Comparison of ENCODE assay signal across 12 cellular contexts in the genomic region with DNA sequence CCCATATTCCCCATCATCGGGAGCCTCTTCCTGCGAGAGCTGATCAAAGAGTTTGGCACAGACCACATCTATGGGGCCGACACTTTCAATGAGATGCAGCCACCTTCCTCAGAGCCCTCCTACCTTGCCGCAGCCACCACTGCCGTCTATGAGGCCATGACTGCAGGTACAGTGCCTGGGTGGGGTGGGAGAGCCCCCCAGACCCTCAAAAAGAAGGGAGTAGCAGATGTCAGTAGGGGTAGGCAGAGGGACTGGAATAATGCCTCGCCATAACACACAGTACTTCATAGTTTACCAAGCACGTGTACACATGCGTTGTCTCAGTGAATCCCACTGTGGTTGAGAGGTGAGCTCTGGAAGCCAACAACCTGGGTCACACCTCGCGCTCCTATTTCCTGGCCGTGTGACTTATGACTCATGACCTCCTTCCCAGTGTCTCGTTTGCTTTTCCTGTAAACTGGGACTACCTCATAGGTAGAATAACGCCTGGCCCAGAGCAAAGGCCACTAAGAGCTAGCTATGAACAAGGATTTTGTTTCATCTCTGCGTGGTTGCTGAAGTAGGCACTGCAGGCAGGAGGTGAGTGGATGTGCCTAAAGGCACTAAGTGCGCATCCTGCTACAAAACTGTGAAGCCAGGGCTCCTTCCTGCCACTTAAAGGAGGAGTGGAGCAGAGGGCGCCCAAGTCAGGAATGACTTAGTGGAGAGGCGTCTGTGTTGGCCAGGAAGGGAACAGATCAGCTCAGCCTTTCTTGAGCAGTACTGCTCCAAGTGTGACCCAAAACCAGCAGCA. TPM values are rescaled to one million over a fixed set of nuclear protein-coding genes. Genes with fewer than 3 reads are reported as not detected.
DNase-seq lines count a peak whose midpoint lies in the region; ATAC-seq and TF ChIP-seq lines count a peak whose summit lies in the region.
"Had no signal": no experiment of that assay in that cellular context is flagged by ENCODE, and none has a peak within 500 bp of the region (broad histone marks: within the 10 kb centered on the region; RNA-seq: fewer than 3 reads in every experiment).

No MANE protein-coding gene starts in this region.

- H3K36me3 Mint-ChIP-seq in activated T-cell treated with anti-CD3 and anti-CD28 coated beads, Interleukin-2, amount 50 U/mL, for 4 hours (ENCODE audit: insufficient read depth) = peaks cover 5% of the 10 kb centered on the region

- H3K27me3 Mint-ChIP-seq in activated T-cell treated with anti-CD3 and anti-CD28 coated beads, Interleukin-2, amount 50 U/mL, for 4 hours (ENCODE audit: low read depth) = no peaks in the 10 kb centered on the region
- H3K27me3 Mint-ChIP-seq: type B pancreatic cell had no signal

- peaks cover 24% of the 10 kb centered on the region for H3K4me1 Mint-ChIP-seq in activated T-cell treated with anti-CD3 and anti-CD28 coated beads, Interleukin-2, amount 50 U/mL, for 4 hours (ENCODE audit: low read depth)

- peak overlapping the region; percentile 78 for H3K27ac ChIP-seq in C4-2B
- H3K27ac ChIP-seq: adrenal gland, esophagus muscularis mucosa, parathyroid adenoma had no signal

- DNase-seq in HT1080 (ENCODE audit: low read depth) (peak; percentile 70), islet precursor cell (peak; percentile 91), NCI-H1092 treated with DMSO at 0.1 percent for 48 hours (lab: John Stamatoyannopoulos, UW) (no peak), iPS-NIHi7 (ENCODE audit: extremely low spot score) (no peak), NCI-H82 (lab: John Stamatoyannopoulos, UW) (no peak)
- no peak for DNase-seq in activated T-cell treated with anti-CD3 and anti-CD28 coated beads, Interleukin-2, amount 50 U/mL, for 4 hours
- DNase-seq: adrenal gland had no signal

- TF ChIP-seq CTCF in C4-2B (conservative IDR thresholded peaks at IDR 0.05) = no peak

- peak overlapping the region; percentile 20 for H3K4me3 Mint-ChIP-seq in activated T-cell treated with anti-CD3 and anti-CD28 coated beads, Interleukin-2, amount 50 U/mL, for 4 hours
- H3K4me3 Mint-ChIP-seq: type B pancreatic cell had no signal

- ATAC-seq in activated T-cell treated with anti-CD3 and anti-CD28 coated beads, Interleukin-2, amount 50 U/mL, for 4 hours = peak; percentile 15 to 30
- no peak for ATAC-seq in GM19467 (IDR thresholded peaks at IDR 0.05; ENCODE audit: unreplicated experiment)

- H3K9me3 Mint-ChIP-seq in activated T-cell treated with anti-CD3 and anti-CD28 coated beads, Interleukin-2, amount 50 U/mL, for 4 hours = no peaks in the 10 kb centered on the region
- H3K9me3 Mint-ChIP-seq: type B pancreatic cell had no signal

RNA-seq across cellular contexts. Expression of a gene that starts 5.2 kb away (rescaled TPM):
- 22.7 and 30.6 TPM in 2 replicates for total RNA-seq in HT1080 (2014; rRNA removed; shearing (Covaris generic))
- polyA plus RNA-seq in HT1080 (2015; cell fraction: cytosol; rRNA removed) = 43.0 and 43.2 TPM in 2 replicates
- 90.4 and 95.5 TPM in 2 replicates for polyA plus RNA-seq in HT1080 (2015; cell fraction: nucleus; rRNA removed)
- total RNA-seq in activated T-cell treated with anti-CD3 and anti-CD28 coated beads, Interleukin-2, amount 50 U/mL, for 4 hours = 10 to 100 TPM; 11.6 to 12.9 (median 12.0) TPM

RNA-seq across cellular contexts. Expression of a gene that starts 11.5 kb away (rescaled TPM):
- total RNA-seq in HT1080 (2014; rRNA removed; shearing (Covaris generic)) = 0.40 and 0.59 TPM in 2 replicates
- polyA plus RNA-seq in HT1080 (2015; cell fraction: cytosol; rRNA removed) = 0.03 and 0.30 TPM in 2 replicates
- 0.73 and 1.2 TPM in 2 replicates for polyA plus RNA-seq in HT1080 (2015; cell fraction: nucleus; rRNA removed)
- under 1 TPM; 0.10 to 0.53 (median 0.33) TPM for total RNA-seq in activated T-cell treated with anti-CD3 and anti-CD28 coated beads, Interleukin-2, amount 50 U/mL, for 4 hours

RNA-seq across cellular contexts. Expression of a gene that starts 20.7 kb away (rescaled TPM):
- total RNA-seq in HT1080 (2014; rRNA removed; shearing (Covaris generic)) = 51.7 and 56.2 TPM in 2 replicates
- polyA plus RNA-seq in HT1080 (2015; cell fraction: cytosol; rRNA removed) = 91.6 and 97.5 TPM in 2 replicates
- polyA plus RNA-seq in HT1080 (2015; cell fraction: nucleus; rRNA removed) = 146 and 172 TPM in 2 replicates
- total RNA-seq in activated T-cell treated with anti-CD3 and anti-CD28 coated beads, Interleukin-2, amount 50 U/mL, for 4 hours = 100 to 1,000 TPM in 2 of 3 donors, 10 to 100 TPM in 1; 98.8 to 110 (median 105) TPM

RNA-seq across cellular contexts. Expression of a gene that starts 25.7 kb away (rescaled TPM):
- 29.3 and 37.8 TPM in 2 replicates for total RNA-seq in HT1080 (2014; rRNA removed; shearing (Covaris generic))
- 46.7 and 51.8 TPM in 2 replicates for polyA plus RNA-seq in HT1080 (2015; cell fraction: cytosol; rRNA removed)
- 74.6 and 76.0 TPM in 2 replicates for polyA plus RNA-seq in HT1080 (2015; cell fraction: nucleus; rRNA removed)
- 10 to 100 TPM; 69.3 to 90.1 (median 77.7) TPM for total RNA-seq in activated T-cell treated with anti-CD3 and anti-CD28 coated beads, Interleukin-2, amount 50 U/mL, for 4 hours

RNA-seq across cellular contexts. Expression of a gene that starts 36.3 kb away (rescaled TPM):
- 47.8 and 50.2 TPM in 2 replicates for total RNA-seq in HT1080 (2014; rRNA removed; shearing (Covaris generic))
- 23.9 and 25.0 TPM in 2 replicates for polyA plus RNA-seq in HT1080 (2015; cell fraction: cytosol; rRNA removed)
- 31.7 and 31.9 TPM in 2 replicates for polyA plus RNA-seq in HT1080 (2015; cell fraction: nucleus; rRNA removed)
- 10 to 100 TPM; 23.5 to 31.0 (median 26.9) TPM for total RNA-seq in activated T-cell treated with anti-CD3 and anti-CD28 coated beads, Interleukin-2, amount 50 U/mL, for 4 hours

Comparison
In these comparisons a context has a peak if more than half of its experiments do, and no peak if none do; other contexts are left out.
1. DNase-seq: peak in HT1080 (single experiment) and islet precursor cell (single experiment); none in activated T-cell treated with anti-CD3 and anti-CD28 coated beads, Interleukin-2, amount 50 U/mL, for 4 hours (single experiment), NCI-H1092 treated with DMSO at 0.1 percent for 48 hours (single experiment), iPS-NIHi7 (single experiment) and NCI-H82 (single experiment).